Comparison of ENCODE assay signal across 16 cellular contexts in genomic region chr19:41330946-41331678, GRCh38. TPM values are rescaled to one million over a fixed set of nuclear protein-coding genes. Genes with fewer than 3 reads are reported as not detected.
DNase-seq lines count a peak whose midpoint lies in the region; ATAC-seq and TF ChIP-seq lines count a peak whose summit lies in the region.
"Had no signal": no experiment of that assay in that cellular context is flagged by ENCODE, and none has a peak within 500 bp of the region (broad histone marks: within the 10 kb centered on the region; RNA-seq: fewer than 3 reads in every experiment).

No MANE protein-coding gene starts in this region.

- no peaks in the 10 kb centered on the region for H3K9me3 ChIP-seq in CD4-positive, alpha-beta memory T cell (ENCODE audit: control insufficient read depth in 1 of 2, low read length in 2 of 2)
- no peaks in the 10 kb centered on the region for H3K9me3 ChIP-seq in HEK293 (ENCODE audit: control insufficient read depth, insufficient read depth, low read depth, low read length)
- no peaks in the 10 kb centered on the region for H3K9me3 ChIP-seq in HAP-1
- H3K9me3 ChIP-seq: tibial nerve had no signal

- H3K27me3 ChIP-seq in CD4-positive, alpha-beta memory T cell (ENCODE audit: insufficient read depth, low read length): no peaks in the 10 kb centered on the region
- no peaks in the 10 kb centered on the region for H3K27me3 ChIP-seq in HAP-1 (ENCODE audit: low read depth)
- H3K27me3 ChIP-seq: tibial nerve had no signal

- in situ Hi-C loops in HAP-1 (cut with MboI; ENCODE audit: low sequenced_read_pairs): no loop called here

- BruUV-seq in MCF 10A (replicated peaks; lab: Mats Ljungman, UMichigan): no TSS peak

- no peaks in the 10 kb centered on the region for H3K27me3 Mint-ChIP-seq in CD4-positive, alpha-beta memory T cell
- H3K27me3 Mint-ChIP-seq in brain (no peaks in the 10 kb centered on the region), MCF 10A (ENCODE audit: insufficient read depth, unreplicated experiment) (no peaks in the 10 kb centered on the region)
- H3K27me3 Mint-ChIP-seq in natural killer cell treated with Interleukin-12 subunit alpha and Interleukin-12 subunit beta and Interleukin-15 and Interleukin-18, amount 100 ng/mL, for 72 hours: no peaks in the 10 kb centered on the region

- intact Hi-C loops in CD4-positive, alpha-beta memory T cell (cut with micrococcal nuclease): no loop called here
- intact Hi-C loops in MCF 10A (cut with micrococcal nuclease): no loop called here

- ATAC-seq in natural killer cell treated with Interleukin-12 subunit alpha and Interleukin-12 subunit beta and Interleukin-15 and Interleukin-18, amount 100 ng/mL, for 72 hours: no peak
- no peak for ATAC-seq in HG03139 (IDR thresholded peaks at IDR 0.05; ENCODE audit: unreplicated experiment)
- ATAC-seq: activated CD4-positive, CD25-positive, alpha-beta regulatory T cell treated with anti-CD3 and anti-CD28 coated beads, Interleukin-2, amount 50 U/mL, for 24 hours; left cardiac atrium had no signal

- peak overlapping the region in 6 of 7 donors; percentile 72 to 97 (median 84) for H3K27ac Mint-ChIP-seq in CD4-positive, alpha-beta memory T cell
- H3K27ac Mint-ChIP-seq in brain (peak overlapping the region in 1 of 5 experiments; percentile 23), MCF 10A (ENCODE audit: low read depth, unreplicated experiment) (no peak overlapping the region)
- H3K27ac Mint-ChIP-seq in natural killer cell treated with Interleukin-12 subunit alpha and Interleukin-12 subunit beta and Interleukin-15 and Interleukin-18, amount 100 ng/mL, for 72 hours: peak overlapping the region; percentile 2 to 59

- H3K4me1 ChIP-seq in CD4-positive, alpha-beta memory T cell (ENCODE audit: insufficient read depth, low read length): peaks cover 86% of the 10 kb centered on the region
- H3K4me1 ChIP-seq in HEK293 (ENCODE audit: control insufficient read depth, insufficient read depth, low read length): no peaks in the 10 kb centered on the region
- H3K4me1 ChIP-seq in HAP-1: peaks cover 13% of the 10 kb centered on the region

- CTCF ChIA-PET in CD4-positive, alpha-beta memory T cell (lab: Charles Lee; ENCODE audit: partially characterized antibody): interaction anchor here (0.6 kb wide), 1 partner anchor 128 kb away, joined by 3 read pairs; no protein-coding TSS in a partner anchor
- CTCF ChIA-PET in HEK293 (lab: Yijun Ruan, JAX): no interaction called here
- CTCF ChIA-PET in MCF 10A (lab: Yijun Ruan, JAX): interaction anchor here (0.7 kb wide), 1 partner anchor 288 kb away, joined by 3 read pairs; no protein-coding TSS in a partner anchor

- TF ChIP-seq CTCF in HEK293 (tag by site-specific recombination; IDR thresholded peaks at IDR 0.05): no peak
- no peak for TF ChIP-seq CTCF in brain (conservative IDR thresholded peaks at IDR 0.05)
- TF ChIP-seq CTCF in MCF 10A (IDR thresholded peaks at IDR 0.05; ENCODE audit: unreplicated experiment): no peak

- H3K4me3 Mint-ChIP-seq in CD4-positive, alpha-beta memory T cell: peak overlapping the region in 4 of 8 donors; percentile 41 to 80 (median 66)
- H3K4me3 Mint-ChIP-seq in brain (peak overlapping the region in 3 of 5 experiments; percentile 30 to 58 (median 40)), MCF 10A (ENCODE audit: unreplicated experiment) (no peak overlapping the region)
- peak overlapping the region; percentile 34 for H3K4me3 Mint-ChIP-seq in natural killer cell treated with Interleukin-12 subunit alpha and Interleukin-12 subunit beta and Interleukin-15 and Interleukin-18, amount 100 ng/mL, for 72 hours

- no peak overlapping the region for H3K27ac ChIP-seq in CD4-positive, alpha-beta memory T cell (ENCODE audit: low read depth, low read length)
- H3K27ac ChIP-seq in HEK293 (ENCODE audit: extremely low read depth, low read depth, low read length): no peak overlapping the region
- H3K27ac ChIP-seq: PC-9, tibial nerve had no signal

- H3K36me3 Mint-ChIP-seq in CD4-positive, alpha-beta memory T cell: peaks cover 30 to 71% of the 10 kb centered on the region in 2 donors
- H3K36me3 Mint-ChIP-seq in brain (no peaks in the 10 kb centered on the region), MCF 10A (ENCODE audit: insufficient read depth, unreplicated experiment) (peaks cover 22% of the 10 kb centered on the region)
- H3K36me3 Mint-ChIP-seq in natural killer cell treated with Interleukin-12 subunit alpha and Interleukin-12 subunit beta and Interleukin-15 and Interleukin-18, amount 100 ng/mL, for 72 hours: peaks cover 19% of the 10 kb centered on the region

- H3K36me3 ChIP-seq in CD4-positive, alpha-beta memory T cell (ENCODE audit: insufficient read depth, low read length): peaks cover 56% of the 10 kb centered on the region
- peaks cover 22 to 47% of the 10 kb centered on the region in 2 experiments; a peak in 2 of 3 replicates for H3K36me3 ChIP-seq in HEK293 (ENCODE audit: control insufficient read depth in 2 of 2, insufficient read depth in 1 of 2, low read length in 2 of 2)
- peaks cover 3% of the 10 kb centered on the region for H3K36me3 ChIP-seq in HAP-1 (replicated peaks)

- no peak overlapping the region for H3K4me3 ChIP-seq in CD4-positive, alpha-beta memory T cell (ENCODE audit: low read length in 2 of 2)
- no peak overlapping the region for H3K4me3 ChIP-seq in HEK293 (ENCODE audit: low read depth, low read length)
- H3K4me3 ChIP-seq in HAP-1: no peak overlapping the region
- H3K4me3 ChIP-seq: PC-9, tibial nerve had no signal

- POLR2A ChIA-PET in CD4-positive, alpha-beta memory T cell (lab: Charles Lee; ENCODE audit: partially characterized antibody): interaction anchor here (0.6 to 1.7 kb wide), 3 partner anchors 19 to 33 kb away, joined by 3 to 6 read pairs (median 3); partner anchors contain the start of gene B9D2
- POLR2A ChIA-PET in HEK293 (lab: Yijun Ruan, JAX) (no interaction called here), MCF 10A (lab: Yijun Ruan, JAX) (no interaction called here)

- DNase-seq in CD4-positive, alpha-beta memory T cell: peak in 1 of 5 donors; percentile 39
- no peak for DNase-seq in natural killer cell treated with Interleukin-12 subunit alpha and Interleukin-12 subunit beta and Interleukin-15 and Interleukin-18, amount 100 ng/mL, for 72 hours (ENCODE audit: low spot score)
- no peak for DNase-seq in MCF 10A (ENCODE audit: unreplicated experiment)
- DNase-seq in HAP-1 (ENCODE audit: low spot score in 2 of 2): no peak
- DNase-seq: cerebellar nuclear complex; left cardiac atrium; NCI-H1105 treated with DMSO at 0.1 percent for 48 hours; PC-9; stimulated activated CD4-positive, alpha-beta T cell treated with anti-CD3 and anti-CD28 coated beads, Interleukin-2, amount 100 ng/mL, for 24 hours; SW 1271 had no signal

- peaks cover 0 to 10% (median 0%) of the 10 kb centered on the region in 8 donors for H3K9me3 Mint-ChIP-seq in CD4-positive, alpha-beta memory T cell
- H3K9me3 Mint-ChIP-seq in brain: no peaks in the 10 kb centered on the region
- H3K9me3 Mint-ChIP-seq in natural killer cell treated with Interleukin-12 subunit alpha and Interleukin-12 subunit beta and Interleukin-15 and Interleukin-18, amount 100 ng/mL, for 72 hours: no peaks in the 10 kb centered on the region
- no peaks in the 10 kb centered on the region for H3K9me3 Mint-ChIP-seq in MCF 10A (ENCODE audit: unreplicated experiment)
- H3K9me3 Mint-ChIP-seq: IgD-negative memory B cell had no signal

- peaks cover 44 to 77% (median 55%) of the 10 kb centered on the region in 4 donors for H3K4me1 Mint-ChIP-seq in CD4-positive, alpha-beta memory T cell
- H3K4me1 Mint-ChIP-seq in brain (peaks cover 41% of the 10 kb centered on the region), MCF 10A (ENCODE audit: insufficient read depth, unreplicated experiment) (peaks cover 31% of the 10 kb centered on the region)
- peaks cover 55 to 62% of the 10 kb centered on the region in 2 donors for H3K4me1 Mint-ChIP-seq in natural killer cell treated with Interleukin-12 subunit alpha and Interleukin-12 subunit beta and Interleukin-15 and Interleukin-18, amount 100 ng/mL, for 72 hours (ENCODE audit: low read depth in 2 of 2)

TF ChIP-seq in HEK293, 187 proteins besides CTCF, POLR2A, EP300 and RAD21 (continues in another document):
- TF ChIP-seq ZNF423 (tag by site-specific recombination; IDR thresholded peaks at IDR 0.05) (no peak), KLF1 (tag by site-specific recombination; IDR thresholded peaks at IDR 0.05) (0 out of 2 replicates have a peak, but pooled peaks have one; percentile 27), ZNF302 (tag by site-specific recombination; IDR thresholded peaks at IDR 0.05; ENCODE audit: low read depth) (no peak)

RNA-seq across cellular contexts. Expression of gene CCDC97, which starts 21.1 kb away (rescaled TPM):
- total RNA-seq in CD4-positive, alpha-beta memory T cell: 10 to 100 TPM; 56.4 to 61.4 TPM
- 10 to 100 TPM; 23.2 to 32.3 TPM for polyA plus RNA-seq in CD4-positive, alpha-beta memory T cell
- polyA plus RNA-seq in brain (ENCODE audit: insufficient read depth, low read depth, low replicate concordance): 32.4 TPM
- 10 to 100 TPM; 52.5 to 56.2 TPM for total RNA-seq in natural killer cell treated with Interleukin-12 subunit alpha and Interleukin-12 subunit beta and Interleukin-15 and Interleukin-18, amount 100 ng/mL, for 72 hours
- 25.0 and 28.5 TPM in 2 replicates for total RNA-seq in MCF 10A (2022)

RNA-seq across cellular contexts. Expression of gene TGFB1, which starts 22.6 kb away (rescaled TPM):
- 100 to 1,000 TPM; 136 to 143 TPM for total RNA-seq in CD4-positive, alpha-beta memory T cell
- 10 to 100 TPM; 28.1 to 83.7 TPM for polyA plus RNA-seq in CD4-positive, alpha-beta memory T cell
- polyA plus RNA-seq in brain (ENCODE audit: insufficient read depth, low read depth, low replicate concordance): 11.2 TPM
- total RNA-seq in natural killer cell treated with Interleukin-12 subunit alpha and Interleukin-12 subunit beta and Interleukin-15 and Interleukin-18, amount 100 ng/mL, for 72 hours: 100 to 1,000 TPM; 108 to 131 TPM
- 27.8 and 33.7 TPM in 2 replicates for total RNA-seq in MCF 10A (2022)

RNA-seq across cellular contexts. Expression of gene B9D2, which starts 32.8 kb away (rescaled TPM):
- 10 to 100 TPM; 11.6 to 15.2 TPM for total RNA-seq in CD4-positive, alpha-beta memory T cell
- 10 to 100 TPM; 12.9 to 22.4 TPM for polyA plus RNA-seq in CD4-positive, alpha-beta memory T cell
- polyA plus RNA-seq in brain (ENCODE audit: insufficient read depth, low read depth, low replicate concordance): 11.8 TPM
- total RNA-seq in natural killer cell treated with Interleukin-12 subunit alpha and Interleukin-12 subunit beta and Interleukin-15 and Interleukin-18, amount 100 ng/mL, for 72 hours: 1 to 10 TPM; 4.9 to 9.3 TPM
- 5.5 and 5.7 TPM in 2 replicates for total RNA-seq in MCF 10A (2022)

RNA-seq across cellular contexts. Expression of gene TMEM91, which starts 45.2 kb away (rescaled TPM):
- total RNA-seq in CD4-positive, alpha-beta memory T cell: 10 to 100 TPM; 14.3 to 16.1 TPM
- 1 to 10 TPM; 4.8 to 4.9 TPM for polyA plus RNA-seq in CD4-positive, alpha-beta memory T cell
- 8.6 TPM for polyA plus RNA-seq in brain (ENCODE audit: insufficient read depth, low read depth, low replicate concordance)
- 1 to 10 TPM; 4.7 to 6.7 TPM for total RNA-seq in natural killer cell treated with Interleukin-12 subunit alpha and Interleukin-12 subunit beta and Interleukin-15 and Interleukin-18, amount 100 ng/mL, for 72 hours
- 6.1 and 8.3 TPM in 2 replicates for total RNA-seq in MCF 10A (2022)
